ENCODE assay signal across 8 cellular contexts in genomic region chr7:69739182-69739581, GRCh38.
DNase-seq lines count a peak whose midpoint lies in the region; ATAC-seq, FAIRE-seq and TF ChIP-seq lines count a peak whose summit lies in the region.

No MANE protein-coding gene starts in this region.

- TF ChIP-seq CTCF in GM12878 (IDR thresholded peaks at IDR 0.05 in 2 of 3, conservative IDR thresholded peaks at IDR 0.05 in 1 of 3; ENCODE audit: control insufficient read depth in 2 of 3, extremely low read depth in 1 of 3, insufficient read depth in 1 of 3, low read depth in 3 of 3, low read length in 3 of 3), result no peak
- TF ChIP-seq CTCF in right lobe of liver (IDR thresholded peaks at IDR 0.05), result no peak
- TF ChIP-seq CTCF in ovary (IDR thresholded peaks at IDR 0.05), result no peak

- H3K4me3 ChIP-seq in CD4-positive, CD25-positive, alpha-beta regulatory T cell (ENCODE audit: low read depth, low read length), result no peak overlapping the region
- peak overlapping the region; percentile 53 for H3K4me3 ChIP-seq in GM12878
- H3K4me3 ChIP-seq in right lobe of liver, result no peak overlapping the region
- H3K4me3 ChIP-seq in ovary, result no peak overlapping the region

- FAIRE-seq in GM12878 (lab: Jason Lieb, UNC), result peak; percentile 27

- no peaks in the 10 kb centered on the region; the same call in none of the 2 replicates for H3K79me2 ChIP-seq in GM12878 (ENCODE audit: control insufficient read depth, insufficient read depth, low read length)

- H3K27me3 Mint-ChIP-seq in CD4-positive, CD25-positive, alpha-beta regulatory T cell, result peaks cover 6% of the 10 kb centered on the region

- no peak overlapping the region for H2AFZ ChIP-seq in GM12878 (ENCODE audit: control insufficient read depth, low read depth, low read length)

- intact Hi-C loops in GM12878 (cut with micrococcal nuclease; ENCODE audit: unreplicated experiment) (loop anchor here (1.0 to 10.0 kb wide), 7 partner anchors 24 to 334 kb away; no protein-coding TSS in a partner anchor), right lobe of liver (cut with DNase I) (no loop called here), ovary (cut with DNase I) (no loop called here)

- no peak overlapping the region for H3K27ac ChIP-seq in CD4-positive, CD25-positive, alpha-beta regulatory T cell (ENCODE audit: insufficient read depth, low read length, poor library complexity, severe bottlenecking)
- H3K27ac ChIP-seq in GM12878 (ENCODE audit: control insufficient read depth, insufficient read depth), result peak overlapping the region; percentile 45
- H3K27ac ChIP-seq in right lobe of liver, result no peak overlapping the region
- H3K27ac ChIP-seq in ovary, result no peak overlapping the region

- DNase-seq in CD4-positive, CD25-positive, alpha-beta regulatory T cell, result peak in 1 of 3 donors; percentile 28
- peak; percentile 87 for DNase-seq in GM12878 (ENCODE audit: low read depth, low spot score)
- no peak for DNase-seq in NK-92 (lab: John Stamatoyannopoulos, UW; ENCODE audit: unreplicated experiment)
- no peak for DNase-seq in 8988T
- no peak for DNase-seq in right lobe of liver
- no peak for DNase-seq in ovary

- CTCF ChIA-PET in GM12878 (lab: Yijun Ruan, JAX), result interaction anchor here (0.6 to 3.1 kb wide), 22 partner anchors 9 to 303 kb away, joined by 3 to 15 read pairs (median 4); no protein-coding TSS in a partner anchor

- no peak overlapping the region for H3K9ac ChIP-seq in GM12878 (ENCODE audit: control insufficient read depth, insufficient read depth, low read length)

- peak; percentile 22 to 41 for ATAC-seq in CD4-positive, CD25-positive, alpha-beta regulatory T cell (ENCODE audit: low read depth in 2 of 2)
- ATAC-seq in GM19035 (IDR thresholded peaks at IDR 0.05; ENCODE audit: unreplicated experiment) (peak; percentile 73), HG03095 (IDR thresholded peaks at IDR 0.05; ENCODE audit: unreplicated experiment) (peak; percentile 59), GM12878 (peak; percentile 77), right lobe of liver (no peak)

- H3K36me3 ChIP-seq in CD4-positive, CD25-positive, alpha-beta regulatory T cell (ENCODE audit: control insufficient read depth, insufficient read depth, low read length), result no peaks in the 10 kb centered on the region
- H3K36me3 ChIP-seq in GM12878 (ENCODE audit: control insufficient read depth in 2 of 2, insufficient read depth in 2 of 2, low read length in 1 of 2), result no peaks in the 10 kb centered on the region
- no peaks in the 10 kb centered on the region for H3K36me3 ChIP-seq in right lobe of liver
- no peaks in the 10 kb centered on the region for H3K36me3 ChIP-seq in ovary

- H3K4me1 Mint-ChIP-seq in CD4-positive, CD25-positive, alpha-beta regulatory T cell, result peaks cover 2 to 13% (median 10%) of the 10 kb centered on the region in 4 donors

- no peak overlapping the region for H3K27ac Mint-ChIP-seq in CD4-positive, CD25-positive, alpha-beta regulatory T cell

- H3K4me2 ChIP-seq in GM12878 (ENCODE audit: control insufficient read depth, insufficient read depth), result peak overlapping the region; percentile 88

- SMC1A ChIA-PET in GM12878 (lab: Charles Lee; ENCODE audit: uncharacterized antibody, unreplicated experiment), result interaction anchor here (0.7 to 4.9 kb wide), 50 partner anchors 9 to 959 kb away, joined by 3 to 103 read pairs (median 8); no protein-coding TSS in a partner anchor

- RAD21 ChIA-PET in GM12878 (lab: Charles Lee; ENCODE audit: unreplicated experiment), result interaction anchor here (0.7 to 5.6 kb wide), 46 partner anchors 9 to 330 kb away, joined by 3 to 86 read pairs (median 6); partner anchors contain the start of gene AUTS2

- H3K27me3 ChIP-seq in CD4-positive, CD25-positive, alpha-beta regulatory T cell (ENCODE audit: control insufficient read depth, insufficient read depth, low read length), result no peaks in the 10 kb centered on the region
- H3K27me3 ChIP-seq in GM12878 (replicated peaks in 1 of 2; ENCODE audit: control insufficient read depth in 2 of 2, insufficient read depth in 2 of 2, low read length in 1 of 2) (no peaks in the 10 kb centered on the region), right lobe of liver (no peaks in the 10 kb centered on the region), ovary (no peaks in the 10 kb centered on the region)

- no peak for TF ChIP-seq POLR2A in GM12878 (IDR thresholded peaks at IDR 0.05; ENCODE audit: low read depth, low read length)
- no peak for TF ChIP-seq POLR2A in right lobe of liver (IDR thresholded peaks at IDR 0.05)
- no peak for TF ChIP-seq POLR2A in ovary (IDR thresholded peaks at IDR 0.05)

- no peak for TF ChIP-seq RAD21 in GM12878 (IDR thresholded peaks at IDR 0.05; ENCODE audit: insufficient read depth, low read depth, low read length)

- H3K9me3 ChIP-seq in CD4-positive, CD25-positive, alpha-beta regulatory T cell (ENCODE audit: control insufficient read depth in 2 of 2, low read length in 2 of 2), result no peaks in the 10 kb centered on the region
- H3K9me3 ChIP-seq in GM12878 (replicated peaks; ENCODE audit: control insufficient read depth, insufficient read depth, low read length) (no peaks in the 10 kb centered on the region), right lobe of liver (no peaks in the 10 kb centered on the region), ovary (no peaks in the 10 kb centered on the region)

- no peak overlapping the region for H3K4me3 Mint-ChIP-seq in CD4-positive, CD25-positive, alpha-beta regulatory T cell

- WGBS in GM12878 (ENCODE audit: insufficient coverage, insufficient replicate concordance, low lambda C conversion rate, missing lambda C conversion rate), result 0% methylated on average over 1 of the region's 1 CpG
- WGBS in right lobe of liver (ENCODE audit: insufficient coverage, low coverage, low lambda C conversion rate, missing lambda C conversion rate), result 50% methylated on average over 1 of the region's 1 CpG
- 93 to 100% (median 94%) methylated on average over 1 of the region's 1 CpG for WGBS in ovary, 3 donors

- peaks cover 0 to 2% (median 0%) of the 10 kb centered on the region in 7 donors for H3K9me3 Mint-ChIP-seq in CD4-positive, CD25-positive, alpha-beta regulatory T cell

- POLR2A ChIA-PET in GM12878 (lab: Charles Lee), result interaction anchor here (0.6 to 2.8 kb wide), 17 partner anchors 9 to 90 kb away, joined by 3 to 15 read pairs (median 5); no protein-coding TSS in a partner anchor

- peak; percentile 97 to 98 for TF ChIP-seq EP300 in GM12878 (IDR thresholded peaks at IDR 0.05; ENCODE audit: borderline replicate concordance in 1 of 2, control insufficient read depth in 1 of 2, low read depth in 2 of 2, low read length in 2 of 2)
- no peak for TF ChIP-seq EP300 in ovary (IDR thresholded peaks at IDR 0.05)

- no TSS peak for BruUV-seq in GM12878 (replicated peaks; lab: Mats Ljungman, UMichigan)

- H4K20me1 ChIP-seq in GM12878 (ENCODE audit: control insufficient read depth, insufficient read depth), result peaks cover 3% of the 10 kb centered on the region; the same call in 1 of the 2 replicates

- no peaks in the 10 kb centered on the region for H3K36me3 Mint-ChIP-seq in CD4-positive, CD25-positive, alpha-beta regulatory T cell

- no peaks in the 10 kb centered on the region for H3K4me1 ChIP-seq in CD4-positive, CD25-positive, alpha-beta regulatory T cell (ENCODE audit: control insufficient read depth, insufficient read depth, low read length, poor library complexity, severe bottlenecking)
- peaks cover 32% of the 10 kb centered on the region for H3K4me1 ChIP-seq in GM12878 (ENCODE audit: control insufficient read depth, insufficient read depth, low read length)
- no peaks in the 10 kb centered on the region for H3K4me1 ChIP-seq in right lobe of liver
- peaks cover 7% of the 10 kb centered on the region for H3K4me1 ChIP-seq in ovary (ENCODE audit: insufficient read depth)

- in situ Hi-C loops in GM12878 (cut with MboI), result no loop called here

TF ChIP-seq in GM12878, 131 proteins besides CTCF, POLR2A, EP300 and RAD21 (continues in another document):
- TF ChIP-seq MTA3 (IDR thresholded peaks at IDR 0.05; ENCODE audit: borderline replicate concordance, low read length), result peak; percentile 99
- peak; percentile 97 for TF ChIP-seq NR2F1 (conservative IDR thresholded peaks at IDR 0.05)
- TF ChIP-seq CREM (IDR thresholded peaks at IDR 0.05; ENCODE audit: low read depth), result peak; percentile 97
- no peak for TF ChIP-seq YBX1 (IDR thresholded peaks at IDR 0.05)
- TF ChIP-seq HDGF (IDR thresholded peaks at IDR 0.05), result no peak
- peak; percentile 99 for TF ChIP-seq DPF2 (IDR thresholded peaks at IDR 0.05)
- TF ChIP-seq STAT1 (conservative IDR thresholded peaks at IDR 0.05), result no peak
- no peak for TF ChIP-seq CEBPZ (IDR thresholded peaks at IDR 0.05; ENCODE audit: low read depth, low read length)
- TF ChIP-seq USF1 (IDR thresholded peaks at IDR 0.05; ENCODE audit: borderline replicate concordance, extremely low read length, insufficient read depth, low read depth, low read length), result no peak

Comparison
In these comparisons a context has a peak if more than half of its experiments do, and no peak if none do; other contexts are left out.
1. ATAC-seq: peak in CD4-positive, CD25-positive, alpha-beta regulatory T cell (2 of 2), GM19035 (single experiment), HG03095 (single experiment) and GM12878 (single experiment); none in right lobe of liver (0 of 4).